In genomic region chr1:107804134-107804533, GRCh38 we compare ENCODE assay signal across 14 cellular contexts.
A peak's percentile ranks its signal among the peaks of the same experiment; 100 is the strongest.
DNase-seq lines count a peak whose midpoint lies in the region; ATAC-seq and TF ChIP-seq lines count a peak whose summit lies in the region.
"Had no signal": no experiment of that assay in that cellular context is flagged by ENCODE, and none has a peak within 500 bp of the region (broad histone marks: within the 10 kb centered on the region; RNA-seq: fewer than 3 reads in every experiment).

No MANE protein-coding gene starts in this region.

- no peaks in the 10 kb centered on the region for H3K9me2 ChIP-seq in OCI-LY7 (ENCODE audit: insufficient read depth, low read length)

- H3K9me3 ChIP-seq in BLaER1 treated with 17β-estradiol and CSF1 and Interleukin-3, amounts not matched to agents 10 nM and 100 nM (replicated peaks in 1 of 11), result peaks cover 16 to 35% (median 30%) of the 10 kb centered on the region in 11 experiments
- peaks cover 17% of the 10 kb centered on the region; the same call in 1 of the 2 replicates for H3K9me3 ChIP-seq in OCI-LY7 (ENCODE audit: low read length)

- peak overlapping the region in 4 of 10 experiments; percentile 28 to 48 (median 40); a peak in 6 of 20 replicates for H3K4me3 ChIP-seq in BLaER1 treated with 17β-estradiol and CSF1 and Interleukin-3, amounts not matched to agents 10 nM and 100 nM
- no peak overlapping the region for H3K4me3 ChIP-seq in HL-60 (replicated peaks; ENCODE audit: insufficient read depth, low read length)
- peak overlapping the region; percentile 46 for H3K4me3 ChIP-seq in OCI-LY7 (ENCODE audit: low read depth, low read length, poor library complexity, severe bottlenecking)
- H3K4me3 ChIP-seq: cardiac muscle cell had no signal

- TF ChIP-seq CTCF in HL-60 (IDR thresholded peaks at IDR 0.05; ENCODE audit: insufficient read depth, low read length), result no peak
- no peak for TF ChIP-seq CTCF in OCI-LY7 (conservative IDR thresholded peaks at IDR 0.05; ENCODE audit: low read length)

- CTCF ChIA-PET in OCI-LY7 (lab: Charles Lee; ENCODE audit: unreplicated experiment), result no interaction called here

- no peaks in the 10 kb centered on the region for H3K27me3 ChIP-seq in BLaER1 treated with 17β-estradiol and CSF1 and Interleukin-3, amounts not matched to agents 10 nM and 100 nM
- no peaks in the 10 kb centered on the region for H3K27me3 ChIP-seq in HL-60 (ENCODE audit: insufficient read depth, poor library complexity, severe bottlenecking)
- H3K27me3 ChIP-seq: cardiac muscle cell had no signal

- H3K4me1 Mint-ChIP-seq in activated naive CD8-positive, alpha-beta T cell treated with anti-CD3 and anti-CD28 coated beads, Interleukin-2, amount 50 U/mL, for 24 hours, result peaks cover 60% of the 10 kb centered on the region

- TF ChIP-seq POLR2A in GM18505 (IDR thresholded peaks at IDR 0.05; ENCODE audit: borderline replicate concordance, extremely low read depth, insufficient read depth, insufficient read length), result no peak

- H3K27ac ChIP-seq in BLaER1 treated with 17β-estradiol and CSF1 and Interleukin-3, amounts not matched to agents 10 nM and 100 nM, result peak overlapping the region in 10 of 11 experiments; percentile 59 to 82 (median 76); a peak in 20 of 22 replicates
- H3K27ac ChIP-seq in HL-60 (replicated peaks), result peak overlapping the region; percentile 80
- peak overlapping the region; percentile 52 for H3K27ac ChIP-seq in OCI-LY7 (ENCODE audit: low read depth, low read length, poor library complexity, severe bottlenecking)
- H3K27ac ChIP-seq in substantia nigra (ENCODE audit: low read depth, low read length, poor library complexity, severe bottlenecking), result no peak overlapping the region
- H3K27ac ChIP-seq: cardiac muscle cell had no signal

- H3K36me3 Mint-ChIP-seq in activated naive CD8-positive, alpha-beta T cell treated with anti-CD3 and anti-CD28 coated beads, Interleukin-2, amount 50 U/mL, for 24 hours (ENCODE audit: low read depth), result peaks cover 2% of the 10 kb centered on the region

- intact Hi-C loops in OCI-LY7 (cut with micrococcal nuclease; ENCODE audit: unreplicated experiment), result loop anchor here (5.0 kb wide), 3 partner anchors 38 to 273 kb away; no protein-coding TSS in a partner anchor

- no peaks in the 10 kb centered on the region for H3K79me2 ChIP-seq in OCI-LY7 (ENCODE audit: insufficient read depth, low read depth, low read length)

- POLR2A ChIA-PET in OCI-LY7 (lab: Charles Lee), result interaction anchor here (0.7 to 1.4 kb wide), 2 partner anchors 30 to 38 kb away, joined by 3 read pairs; no protein-coding TSS in a partner anchor

- no peak for ATAC-seq in activated naive CD8-positive, alpha-beta T cell treated with anti-CD3 and anti-CD28 coated beads, Interleukin-2, amount 50 U/mL, for 24 hours
- ATAC-seq in GM18858 (IDR thresholded peaks at IDR 0.05; ENCODE audit: unreplicated experiment) (no peak), GM18505 (IDR thresholded peaks at IDR 0.05; ENCODE audit: unreplicated experiment) (no peak), GM21576 (IDR thresholded peaks at IDR 0.05; ENCODE audit: unreplicated experiment) (no peak)
- ATAC-seq: HCT116, sciatic nerve had no signal

- DNase-seq in HL-60 (ENCODE audit: low read depth in 1 of 2, low spot score in 1 of 2) (peak in 1 of 2 experiments; percentile 20), OCI-LY7 (ENCODE audit: low spot score) (peak; percentile 64), substantia nigra (lab: John Stamatoyannopoulos, UW) (no peak)
- DNase-seq in activated naive CD8-positive, alpha-beta T cell treated with anti-CD3 and anti-CD28 coated beads, Interleukin-2, amount 50 U/mL, for 24 hours, result no peak
- DNase-seq: kidney, NCI-H1417 treated with DMSO at 0.1 percent for 48 hours, NCI-H524 treated with DMSO at 0.1 percent for 48 hours had no signal

- H3K27me3 Mint-ChIP-seq in activated naive CD8-positive, alpha-beta T cell treated with anti-CD3 and anti-CD28 coated beads, Interleukin-2, amount 50 U/mL, for 24 hours, result no peaks in the 10 kb centered on the region

- peaks cover 10% of the 10 kb centered on the region for H3K9me3 Mint-ChIP-seq in activated naive CD8-positive, alpha-beta T cell treated with anti-CD3 and anti-CD28 coated beads, Interleukin-2, amount 50 U/mL, for 24 hours

- H3K27ac Mint-ChIP-seq in activated naive CD8-positive, alpha-beta T cell treated with anti-CD3 and anti-CD28 coated beads, Interleukin-2, amount 50 U/mL, for 24 hours, result peak overlapping the region; percentile 63

- BruUV-seq in OCI-LY7 (replicated peaks; lab: Mats Ljungman, UMichigan), result no TSS peak

- peak overlapping the region; percentile 56; the same call in 1 of the 2 replicates for H2AFZ ChIP-seq in OCI-LY7 (ENCODE audit: low read length)

- H3K36me3 ChIP-seq in BLaER1 treated with 17β-estradiol and CSF1 and Interleukin-3, amounts not matched to agents 10 nM and 100 nM, result peaks cover 0 to 22% (median 0%) of the 10 kb centered on the region in 11 experiments; a peak in 8 of 22 replicates
- no peaks in the 10 kb centered on the region; the same call in 1 of the 2 replicates for H3K36me3 ChIP-seq in OCI-LY7 (ENCODE audit: insufficient read depth, low read length)
- H3K36me3 ChIP-seq: cardiac muscle cell had no signal

- H3K4me3 Mint-ChIP-seq in activated naive CD8-positive, alpha-beta T cell treated with anti-CD3 and anti-CD28 coated beads, Interleukin-2, amount 50 U/mL, for 24 hours, result peak overlapping the region; percentile 19

- H3K9ac ChIP-seq in BLaER1 treated with 17β-estradiol and CSF1 and Interleukin-3, amounts not matched to agents 10 nM and 100 nM, result peak overlapping the region in 7 of 11 experiments; percentile 28 to 70 (median 50); a peak in 9 of 22 replicates

- no peaks in the 10 kb centered on the region; a peak in 1 of 22 replicates for H4K20me1 ChIP-seq in BLaER1 treated with 17β-estradiol and CSF1 and Interleukin-3, amounts not matched to agents 10 nM and 100 nM
- H4K20me1 ChIP-seq in OCI-LY7 (ENCODE audit: insufficient read depth, low read length), result no peaks in the 10 kb centered on the region

- H3K4me2 ChIP-seq in BLaER1 treated with 17β-estradiol and CSF1 and Interleukin-3, amounts not matched to agents 10 nM and 100 nM, result peak overlapping the region; percentile 60 to 84 (median 77); a peak in 21 of 22 replicates
- H3K4me2 ChIP-seq in OCI-LY7 (ENCODE audit: low read length), result peak overlapping the region; percentile 67

- H3K4me1 ChIP-seq in BLaER1 treated with 17β-estradiol and CSF1 and Interleukin-3, amounts not matched to agents 10 nM and 100 nM, result peaks cover 55 to 71% (median 68%) of the 10 kb centered on the region in 10 experiments
- peaks cover 41% of the 10 kb centered on the region for H3K4me1 ChIP-seq in OCI-LY7 (ENCODE audit: insufficient read depth, low read length, poor library complexity, severe bottlenecking)
